In the genomic region with DNA sequence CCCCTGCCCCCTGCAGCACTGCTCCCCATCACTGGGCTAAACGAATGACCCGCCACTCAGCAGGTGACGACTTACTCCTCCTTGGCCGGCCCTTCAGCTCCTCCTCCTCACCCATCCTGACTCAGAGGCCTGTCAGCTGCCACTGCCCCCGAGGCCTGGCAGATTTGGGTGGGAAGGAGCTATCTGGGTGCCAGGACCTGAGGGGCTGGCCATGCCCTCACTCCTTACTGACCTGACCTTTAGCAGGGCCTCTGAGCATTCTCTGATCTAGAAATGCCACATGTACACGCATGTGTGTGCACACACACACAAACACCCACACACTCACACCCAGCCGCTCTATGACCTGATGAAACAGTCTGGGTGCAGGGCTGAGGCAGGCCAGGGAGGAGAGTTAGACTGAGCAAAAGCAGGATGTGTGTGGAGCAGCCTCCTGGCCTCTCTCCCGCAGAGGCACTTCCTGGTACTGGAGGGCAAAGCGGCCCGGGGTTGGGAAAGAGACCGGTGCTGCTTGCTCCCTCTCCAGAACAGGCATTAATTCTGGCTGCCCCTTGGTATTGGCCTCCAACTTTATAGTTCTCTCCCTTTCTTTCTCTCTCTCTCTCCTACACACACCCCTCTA, we compare ENCODE assay signal across 8 cellular contexts.
DNase-seq lines count a peak whose midpoint lies in the region; ATAC-seq and TF ChIP-seq lines count a peak whose summit lies in the region.

No MANE protein-coding gene starts in this region.

- H3K4me3 Mint-ChIP-seq in natural killer cell = peak overlapping the region; percentile 64

- H3K4me1 Mint-ChIP-seq in natural killer cell = peaks cover 27 to 55% of the 10 kb centered on the region in 2 donors

- ATAC-seq in natural killer cell (peak; percentile 33 to 53 (median 41)), GM18873 (IDR thresholded peaks at IDR 0.05; ENCODE audit: low FRiP score, unreplicated experiment) (no peak)

- intact Hi-C loops in natural killer cell (cut with micrococcal nuclease) = loop anchor here (1.0 to 2.0 kb wide), 3 partner anchors 21 to 68 kb away; partner anchors contain the start of gene ZFP36L2

- H3K9me3 Mint-ChIP-seq in natural killer cell = no peaks in the 10 kb centered on the region

- peak in 2 of 3 donors; percentile 47 to 54 for DNase-seq in stimulated activated CD4-positive, alpha-beta T cell treated with anti-CD3 and anti-CD28 coated beads, Interleukin-12 subunit alpha, Interleukin-12 subunit beta, amount 100 ng/mL, for 48 hours (ENCODE audit: low read depth in 2 of 3, low spot score in 1 of 3)
- DNase-seq in stimulated activated CD4-positive, alpha-beta T cell treated with anti-CD3 and anti-CD28 coated beads, Interleukin-12 subunit alpha, Interleukin-12 subunit beta, amount 100 ng/mL, for 4 hours = no peak
- peak; percentile 42 for DNase-seq in HS-5 (ENCODE audit: low read depth)
- DNase-seq in activated CD4-positive, alpha-beta T cell treated with anti-CD3 and anti-CD28 coated beads for 4 hours = peak; percentile 48 to 55
- peak; percentile 92 for DNase-seq in epithelial cell of esophagus (ENCODE audit: low read depth)
- peak; percentile 39 for DNase-seq in natural killer cell
- no peak for DNase-seq in NCI-H1092 treated with DMSO at 0.1 percent for 48 hours (lab: John Stamatoyannopoulos, UW)

- H3K36me3 Mint-ChIP-seq in natural killer cell = no peaks in the 10 kb centered on the region

- H3K27me3 Mint-ChIP-seq in natural killer cell (ENCODE audit: low read depth in 2 of 2) = no peaks in the 10 kb centered on the region

- TF ChIP-seq CTCF in epithelial cell of esophagus (IDR thresholded peaks at IDR 0.05; ENCODE audit: insufficient read depth, low read depth, low read length, missing control alignments) (no peak), natural killer cell (IDR thresholded peaks at IDR 0.05) (no peak)

- no peak overlapping the region for H3K4me3 ChIP-seq in epithelial cell of esophagus (ENCODE audit: low read length)

- H3K27ac Mint-ChIP-seq in natural killer cell = peak overlapping the region; percentile 95 to 97

Comparison
In these comparisons a context has a peak if more than half of its experiments do, and no peak if none do; other contexts are left out.
1. DNase-seq: peak in stimulated activated CD4-positive, alpha-beta T cell treated with anti-CD3 and anti-CD28 coated beads, Interleukin-12 subunit alpha, Interleukin-12 subunit beta, amount 100 ng/mL, for 48 hours (2 of 3), HS-5 (single experiment), activated CD4-positive, alpha-beta T cell treated with anti-CD3 and anti-CD28 coated beads for 4 hours (2 of 2), epithelial cell of esophagus (single experiment) and natural killer cell (single experiment); none in stimulated activated CD4-positive, alpha-beta T cell treated with anti-CD3 and anti-CD28 coated beads, Interleukin-12 subunit alpha, Interleukin-12 subunit beta, amount 100 ng/mL, for 4 hours (single experiment) and NCI-H1092 treated with DMSO at 0.1 percent for 48 hours (single experiment).